14 cellular contexts compared by ENCODE assay signal in genomic region chr9:93258419-93258817, GRCh38.
DNase-seq lines count a peak whose midpoint lies in the region; ATAC-seq and TF ChIP-seq lines count a peak whose summit lies in the region.
"Had no signal": no experiment of that assay in that cellular context is flagged by ENCODE, and none has a peak within 500 bp of the region (broad histone marks: within the 10 kb centered on the region; RNA-seq: fewer than 3 reads in every experiment).

No MANE protein-coding gene starts in this region.

- no peak for ATAC-seq in activated B cell treated with CpG ODN at 0.5 μM for 24 hours (ENCODE audit: low read depth)
- ATAC-seq in activated T-helper 17 cell treated with anti-CD3 and anti-CD28 coated beads, Interleukin-2, amount 50 U/mL, for 72 hours (replicated peaks) = no peak

- H3K36me3 ChIP-seq in spleen = no peaks in the 10 kb centered on the region

- H3K27ac Mint-ChIP-seq in activated naive CD4-positive, alpha-beta T cell treated with anti-CD3 and anti-CD28 coated beads for 36 hours = no peak overlapping the region
- no peak overlapping the region for H3K27ac Mint-ChIP-seq in activated B cell treated with CpG ODN at 0.5 μM for 24 hours
- no peak overlapping the region for H3K27ac Mint-ChIP-seq in activated T-helper 17 cell treated with anti-CD3 and anti-CD28 coated beads, Interleukin-2, amount 50 U/mL, for 72 hours

- DNase-seq in activated naive CD4-positive, alpha-beta T cell treated with anti-CD3 and anti-CD28 coated beads for 36 hours = peak; percentile 0
- no peak for DNase-seq in activated naive CD4-positive, alpha-beta T cell (lab: John Stamatoyannopoulos, UW)
- DNase-seq in activated B cell treated with CpG ODN at 0.5 μM for 24 hours (peak; percentile 3), mesenteric fat pad (ENCODE audit: low spot score) (peak; percentile 75), spleen (peak; percentile 60), GM19238 (ENCODE audit: insufficient read length, low spot score) (no peak), SHP77 treated with DMSO at 0.1 percent for 48 hours (lab: John Stamatoyannopoulos, UW) (no peak)
- DNase-seq: COR-L47, DMS153, NCI-H1092, NCI-H2107, NCI-H226, NCI-H524 treated with DMSO at 0.1 percent for 48 hours had no signal

- no peaks in the 10 kb centered on the region for H3K27me3 ChIP-seq in spleen (replicated peaks in 1 of 7)

- WGBS in spleen, 5 donors = 90 to 98% (median 93%) methylated on average over 4 of the region's 4 CpGs

- no peaks in the 10 kb centered on the region for H3K4me1 ChIP-seq in spleen

- no peak overlapping the region for H3K4me3 Mint-ChIP-seq in activated naive CD4-positive, alpha-beta T cell treated with anti-CD3 and anti-CD28 coated beads for 36 hours
- H3K4me3 Mint-ChIP-seq in activated B cell treated with CpG ODN at 0.5 μM for 24 hours = no peak overlapping the region
- no peak overlapping the region for H3K4me3 Mint-ChIP-seq in activated T-helper 17 cell treated with anti-CD3 and anti-CD28 coated beads, Interleukin-2, amount 50 U/mL, for 72 hours

- H3K4me1 Mint-ChIP-seq in activated naive CD4-positive, alpha-beta T cell treated with anti-CD3 and anti-CD28 coated beads for 36 hours (ENCODE audit: low read depth) = no peaks in the 10 kb centered on the region
- H3K4me1 Mint-ChIP-seq in activated B cell treated with CpG ODN at 0.5 μM for 24 hours = no peaks in the 10 kb centered on the region
- H3K4me1 Mint-ChIP-seq in activated T-helper 17 cell treated with anti-CD3 and anti-CD28 coated beads, Interleukin-2, amount 50 U/mL, for 72 hours = no peaks in the 10 kb centered on the region

- intact Hi-C loops in activated naive CD4-positive, alpha-beta T cell treated with anti-CD3 and anti-CD28 coated beads for 36 hours (cut with micrococcal nuclease) = no loop called here
- intact Hi-C loops in activated B cell treated with CpG ODN at 0.5 μM for 24 hours (cut with micrococcal nuclease) = no loop called here
- intact Hi-C loops in spleen (cut with DNase I; ENCODE audit: low total_unique reads) = no loop called here

- CTCF ChIA-PET in activated naive CD4-positive, alpha-beta T cell treated with anti-CD3 and anti-CD28 coated beads for 36 hours (lab: Charles Lee) = no interaction called here
- CTCF ChIA-PET in activated B cell treated with CpG ODN at 0.5 μM for 24 hours (lab: Charles Lee) = no interaction called here

- no peaks in the 10 kb centered on the region for H3K36me3 Mint-ChIP-seq in activated naive CD4-positive, alpha-beta T cell treated with anti-CD3 and anti-CD28 coated beads for 36 hours (ENCODE audit: low read depth)
- H3K36me3 Mint-ChIP-seq in activated B cell treated with CpG ODN at 0.5 μM for 24 hours (ENCODE audit: low read depth) = no peaks in the 10 kb centered on the region
- H3K36me3 Mint-ChIP-seq in activated T-helper 17 cell treated with anti-CD3 and anti-CD28 coated beads, Interleukin-2, amount 50 U/mL, for 72 hours (ENCODE audit: low read depth) = no peaks in the 10 kb centered on the region

- POLR2A ChIA-PET in activated B cell treated with CpG ODN at 0.5 μM for 24 hours (lab: Charles Lee) = no interaction called here

- no peak for TF ChIP-seq CTCF in activated B cell treated with CpG ODN at 0.5 μM for 24 hours (IDR thresholded peaks at IDR 0.05)
- TF ChIP-seq CTCF in spleen (IDR thresholded peaks at IDR 0.05 in 8 of 11, conservative IDR thresholded peaks at IDR 0.05 in 3 of 11) = no peak

- H3K4me3 ChIP-seq in spleen = no peak overlapping the region

- H3K27me3 Mint-ChIP-seq in activated naive CD4-positive, alpha-beta T cell treated with anti-CD3 and anti-CD28 coated beads for 36 hours (ENCODE audit: low read depth) = no peaks in the 10 kb centered on the region
- H3K27me3 Mint-ChIP-seq in activated B cell treated with CpG ODN at 0.5 μM for 24 hours = no peaks in the 10 kb centered on the region
- no peaks in the 10 kb centered on the region for H3K27me3 Mint-ChIP-seq in activated T-helper 17 cell treated with anti-CD3 and anti-CD28 coated beads, Interleukin-2, amount 50 U/mL, for 72 hours

- TF ChIP-seq POLR2A in spleen (IDR thresholded peaks at IDR 0.05) = no peak

- no peak overlapping the region for H3K27ac ChIP-seq in spleen

- no peaks in the 10 kb centered on the region for H3K9me3 ChIP-seq in spleen

- H3K9me3 Mint-ChIP-seq in activated naive CD4-positive, alpha-beta T cell treated with anti-CD3 and anti-CD28 coated beads for 36 hours = no peaks in the 10 kb centered on the region
- H3K9me3 Mint-ChIP-seq in activated B cell treated with CpG ODN at 0.5 μM for 24 hours = no peaks in the 10 kb centered on the region
- no peaks in the 10 kb centered on the region for H3K9me3 Mint-ChIP-seq in activated T-helper 17 cell treated with anti-CD3 and anti-CD28 coated beads, Interleukin-2, amount 50 U/mL, for 72 hours

Comparison
In these comparisons a context has a peak if more than half of its experiments do, and no peak if none do; other contexts are left out.
1. DNase-seq: peak in activated naive CD4-positive, alpha-beta T cell treated with anti-CD3 and anti-CD28 coated beads for 36 hours (single experiment), activated B cell treated with CpG ODN at 0.5 μM for 24 hours (single experiment), mesenteric fat pad (single experiment) and spleen (single experiment); none in activated naive CD4-positive, alpha-beta T cell (0 of 4), GM19238 (single experiment) and SHP77 treated with DMSO at 0.1 percent for 48 hours (single experiment).